In the genomic region with DNA sequence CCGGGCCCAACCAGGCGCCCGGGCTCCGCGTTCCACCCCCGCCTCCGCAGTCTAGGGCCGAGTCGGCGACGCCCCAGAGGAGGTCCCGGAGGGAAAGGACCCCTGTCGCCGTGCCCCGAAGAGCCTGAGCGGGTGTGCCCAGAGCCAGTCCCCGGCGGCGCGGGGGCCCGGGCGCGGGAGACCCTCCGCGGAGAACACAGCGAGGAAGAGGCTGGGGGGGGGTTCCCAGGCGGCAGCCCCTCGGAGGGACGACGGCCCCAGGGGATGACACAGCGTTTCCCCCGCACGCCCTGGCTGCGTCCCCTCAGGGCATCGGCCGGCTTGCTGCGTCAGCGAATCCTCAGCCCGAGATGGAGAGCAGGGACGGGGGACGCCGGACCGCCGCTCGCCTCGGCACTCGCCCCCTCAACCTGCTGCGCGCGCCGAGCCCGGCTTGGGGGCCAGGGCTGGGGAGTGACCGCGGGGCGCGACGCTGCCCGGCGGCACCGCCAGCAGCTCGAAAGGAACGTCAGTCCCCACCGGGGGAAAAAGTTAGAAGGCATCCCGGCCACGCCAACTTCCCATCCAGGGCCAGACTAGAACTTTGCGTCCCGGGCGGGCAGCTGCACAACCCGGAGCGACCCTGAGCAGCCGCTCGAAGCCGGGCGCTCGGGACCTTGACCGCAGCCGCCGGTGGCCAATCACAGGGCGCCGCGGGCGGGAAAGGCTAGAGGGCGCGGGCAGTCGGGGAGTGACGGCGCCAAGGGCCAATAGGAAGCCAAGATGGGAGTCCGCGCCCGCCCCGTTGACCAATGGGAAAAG, we compare ENCODE assay signal across 7 cellular contexts.
A peak's percentile ranks its signal among the peaks of the same experiment; 100 is the strongest.
DNase-seq lines count a peak whose midpoint lies in the region; ATAC-seq lines count a peak whose summit lies in the region.

No MANE protein-coding gene starts in this region.

- DNase-seq in NCI-H1930 (lab: John Stamatoyannopoulos, UW), result peak; percentile 87 to 94
- DNase-seq in T1000 (lab: John Stamatoyannopoulos, UW), result peak; percentile 93
- DNase-seq in astrocyte of the hippocampus (ENCODE audit: low read depth, low spot score), result peak; percentile 99
- DNase-seq in hypothalamus (lab: John Stamatoyannopoulos, UW), result peak in 41 of 51 donors; percentile 86 to 99 (median 97)
- DNase-seq in retina, result peak; percentile 100

- peak; percentile 92 for ATAC-seq in GM18511 (IDR thresholded peaks at IDR 0.05; ENCODE audit: unreplicated experiment)
- ATAC-seq in HG02981 (IDR thresholded peaks at IDR 0.05; ENCODE audit: unreplicated experiment), result peak; percentile 91

Comparison
In these comparisons a context has a peak if more than half of its experiments do, and no peak if none do; other contexts are left out.
1. Peak in every context shown above with its lines: DNase-seq and ATAC-seq.